In genomic region chr16:82700541-82701240, GRCh38 we compare ENCODE assay signal across 1 cellular context.
TF ChIP-seq lines count a peak whose summit lies in the region.

No MANE protein-coding gene starts in this region.

TF ChIP-seq in GM12878, 131 proteins besides CTCF, POLR2A, EP300 and RAD21 (continued from another document):
- TF ChIP-seq CEBPZ (IDR thresholded peaks at IDR 0.05; ENCODE audit: low read depth, low read length) (no peak), MEF2A (IDR thresholded peaks at IDR 0.05; ENCODE audit: insufficient read depth, low read depth, low read length) (0 out of 2 replicates have a peak, but pooled peaks have one; percentile 46), PRDM15 (CRISPR knock-in tag; IDR thresholded peaks at IDR 0.05) (no peak)
